Comparison of ENCODE assay signal across 1 cellular context in genomic region chr5:79143684-79144379, GRCh38.
TF ChIP-seq lines count a peak whose summit lies in the region.

No MANE protein-coding gene starts in this region.

TF ChIP-seq in GM23338, 12 proteins besides CTCF, POLR2A, EP300 and RAD21:
- TF ChIP-seq ZNF462 (CRISPR knock-in tag; IDR thresholded peaks at IDR 0.05) = no peak
- TF ChIP-seq POLR2AphosphoS5 (IDR thresholded peaks at IDR 0.05; ENCODE audit: low read depth) = no peak
- TF ChIP-seq NANOG (IDR thresholded peaks at IDR 0.05; ENCODE audit: borderline replicate concordance) = no peak
- no peak for TF ChIP-seq STAT1 (IDR thresholded peaks at IDR 0.05; ENCODE audit: unreplicated experiment)
- TF ChIP-seq CREB1 (CRISPR knock-in tag; IDR thresholded peaks at IDR 0.05; ENCODE audit: low read depth) = no peak
- no peak for TF ChIP-seq EZH2phosphoT487 (IDR thresholded peaks at IDR 0.05; ENCODE audit: unreplicated experiment)
- no peak for TF ChIP-seq ZNF331 (CRISPR knock-in tag; IDR thresholded peaks at IDR 0.05; ENCODE audit: low read depth)
- no peak for TF ChIP-seq JUNB (IDR thresholded peaks at IDR 0.05; ENCODE audit: unreplicated experiment)
- no peak for TF ChIP-seq REST (IDR thresholded peaks at IDR 0.05; ENCODE audit: unreplicated experiment)
- no peak for TF ChIP-seq ZNF114 (CRISPR knock-in tag; IDR thresholded peaks at IDR 0.05)
- TF ChIP-seq ETS1 (IDR thresholded peaks at IDR 0.05) = no peak
- no peak for TF ChIP-seq EZH2 (IDR thresholded peaks at IDR 0.05; ENCODE audit: low read depth, unreplicated experiment)
